Comparison of ENCODE assay signal across 1 cellular context in genomic region chr6:14729186-14729871, GRCh38.
TF ChIP-seq lines count a peak whose summit lies in the region.

No MANE protein-coding gene starts in this region.

TF ChIP-seq in HepG2, 621 proteins besides CTCF, POLR2A, EP300 and RAD21 (continued from another document):
- no peak for TF ChIP-seq STAT5B (CRISPR knock-in tag; IDR thresholded peaks at IDR 0.05)
- TF ChIP-seq IRF9 (CRISPR knock-in tag; IDR thresholded peaks at IDR 0.05; ENCODE audit: borderline replicate concordance), result no peak
- no peak for TF ChIP-seq ZNF83 (CRISPR knock-in tag; IDR thresholded peaks at IDR 0.05; ENCODE audit: borderline replicate concordance)
- TF ChIP-seq HDAC1 (CRISPR knock-in tag; IDR thresholded peaks at IDR 0.05), result no peak
- TF ChIP-seq RNF2 (conservative IDR thresholded peaks at IDR 0.05; ENCODE audit: low read depth), result no peak
- no peak for TF ChIP-seq MEIS2 (CRISPR knock-in tag; IDR thresholded peaks at IDR 0.05)
- TF ChIP-seq SP5 (CRISPR knock-in tag; IDR thresholded peaks at IDR 0.05; ENCODE audit: borderline replicate concordance, low read depth), result no peak
- no peak for TF ChIP-seq ZNF251 (CRISPR knock-in tag; IDR thresholded peaks at IDR 0.05)
- no peak for TF ChIP-seq ZNF3 (CRISPR knock-in tag; IDR thresholded peaks at IDR 0.05)
